11 cellular contexts compared by ENCODE assay signal in genomic region chr7:131039836-131040235, GRCh38.
DNase-seq lines count a peak whose midpoint lies in the region; ATAC-seq, FAIRE-seq and TF ChIP-seq lines count a peak whose summit lies in the region.
"Had no signal": no experiment of that assay in that cellular context is flagged by ENCODE, and none has a peak within 500 bp of the region (broad histone marks: within the 10 kb centered on the region; RNA-seq: fewer than 3 reads in every experiment).

No MANE protein-coding gene starts in this region.

- POLR2A ChIA-PET in T-cell (lab: Charles Lee) = interaction anchor here (0.6 to 1.9 kb wide), 11 partner anchors 10 to 383 kb away, joined by 3 to 10 read pairs (median 4); no protein-coding TSS in a partner anchor
- POLR2A ChIA-PET in activated CD4-positive, alpha-beta T cell treated with anti-CD3 and anti-CD28 coated beads, Interleukin-2, amount 10 ng/mL, durations not matched to agents 7 days and 5 days (lab: Charles Lee) = interaction anchor here (0.6 kb wide), 1 partner anchor 93 kb away, joined by 5 read pairs; no protein-coding TSS in a partner anchor

- H4K20me1 ChIP-seq in smooth muscle cell (ENCODE audit: low read depth) = no peaks in the 10 kb centered on the region

- H3K27me3 Mint-ChIP-seq in T-cell = no peaks in the 10 kb centered on the region
- no peaks in the 10 kb centered on the region for H3K27me3 Mint-ChIP-seq in activated CD4-positive, alpha-beta T cell treated with anti-CD3 and anti-CD28 coated beads, Interleukin-2, amount 10 ng/mL, durations not matched to agents 7 days and 5 days

- peaks cover 24% of the 10 kb centered on the region for H3K4me1 ChIP-seq in smooth muscle cell (ENCODE audit: low read depth)

- no peaks in the 10 kb centered on the region for H3F3A ChIP-seq in smooth muscle cell (ENCODE audit: low read depth)

- H2AFZ ChIP-seq in smooth muscle cell (ENCODE audit: low read depth) = no peak overlapping the region

- no peak for DNase-seq in GM19239 (ENCODE audit: insufficient read length, low spot score)
- DNase-seq in T-cell = no peak
- peak; percentile 36 for DNase-seq in globus pallidus (ENCODE audit: low spot score)
- no peak for DNase-seq in smooth muscle cell (lab: John Stamatoyannopoulos, UW; ENCODE audit: unreplicated experiment)
- DNase-seq in central memory CD4-positive, alpha-beta T cell = no peak
- no peak for DNase-seq in activated CD4-positive, alpha-beta T cell treated with anti-CD3 and anti-CD28 coated beads, Interleukin-2, amount 10 ng/mL, durations not matched to agents 7 days and 5 days
- no peak for DNase-seq in ACHN
- DNase-seq: activated naive CD4-positive, alpha-beta T cell; effector CD8-positive, alpha-beta T cell had no signal

- peak overlapping the region; percentile 14 to 36 (median 18) for H3K4me3 Mint-ChIP-seq in T-cell
- H3K4me3 Mint-ChIP-seq in activated CD4-positive, alpha-beta T cell treated with anti-CD3 and anti-CD28 coated beads, Interleukin-2, amount 10 ng/mL, durations not matched to agents 7 days and 5 days = no peak overlapping the region

- peak overlapping the region in 1 of 2 donors; percentile 52 for H3K27ac Mint-ChIP-seq in T-cell
- no peak overlapping the region for H3K27ac Mint-ChIP-seq in activated CD4-positive, alpha-beta T cell treated with anti-CD3 and anti-CD28 coated beads, Interleukin-2, amount 10 ng/mL, durations not matched to agents 7 days and 5 days

- CTCF ChIA-PET in T-cell (lab: Charles Lee) = interaction anchor here (0.6 to 5.0 kb wide), 36 partner anchors 9 to 165 kb away, joined by 3 to 78 read pairs (median 4); no protein-coding TSS in a partner anchor
- CTCF ChIA-PET in activated CD4-positive, alpha-beta T cell treated with anti-CD3 and anti-CD28 coated beads, Interleukin-2, amount 10 ng/mL, durations not matched to agents 7 days and 5 days (lab: Charles Lee) = interaction anchor here (0.7 to 1.9 kb wide), 28 partner anchors 10 to 474 kb away, joined by 3 to 13 read pairs (median 5); no protein-coding TSS in a partner anchor

- H3K27me3 ChIP-seq in smooth muscle cell (ENCODE audit: low read depth) = no peaks in the 10 kb centered on the region

- TF ChIP-seq CTCF in smooth muscle cell (IDR thresholded peaks at IDR 0.05; ENCODE audit: borderline replicate concordance, insufficient read depth, poor library complexity, severe bottlenecking) = no peak

- no peak overlapping the region for H3K4me3 ChIP-seq in smooth muscle cell

- H3K4me1 Mint-ChIP-seq in T-cell = peaks cover 77% of the 10 kb centered on the region in 3 donors
- peaks cover 35% of the 10 kb centered on the region for H3K4me1 Mint-ChIP-seq in activated CD4-positive, alpha-beta T cell treated with anti-CD3 and anti-CD28 coated beads, Interleukin-2, amount 10 ng/mL, durations not matched to agents 7 days and 5 days

- no peak for ATAC-seq in T-cell (replicated peaks in 1 of 4)
- no peak for ATAC-seq in HG02870 (IDR thresholded peaks at IDR 0.05; ENCODE audit: unreplicated experiment)

- peak overlapping the region; percentile 28 for H3K9ac ChIP-seq in smooth muscle cell (ENCODE audit: low read depth)

- no peaks in the 10 kb centered on the region for H3K9me3 ChIP-seq in smooth muscle cell (replicated peaks; ENCODE audit: low read depth)

- peak; percentile 72 for FAIRE-seq in GM19239 (lab: Jason Lieb, UNC)

- peak overlapping the region; percentile 62 for H3K4me2 ChIP-seq in smooth muscle cell

- H3K27ac ChIP-seq in smooth muscle cell (ENCODE audit: low read depth) = peak overlapping the region; percentile 14
- H3K27ac ChIP-seq: WERI-Rb-1 had no signal

- 89% methylated on average over 3 of the region's 3 CpGs for WGBS in smooth muscle cell (ENCODE audit: low lambda C conversion rate)

- in situ Hi-C loops in ACHN (cut with HindIII; ENCODE audit: low pct_ligation_motif_present, low pct_unique_long_range_greater_than_20kb, low sequenced_read_pairs) = no loop called here

- peaks cover 25% of the 10 kb centered on the region for H3K36me3 Mint-ChIP-seq in T-cell
- peaks cover 6% of the 10 kb centered on the region for H3K36me3 Mint-ChIP-seq in activated CD4-positive, alpha-beta T cell treated with anti-CD3 and anti-CD28 coated beads, Interleukin-2, amount 10 ng/mL, durations not matched to agents 7 days and 5 days (ENCODE audit: low read depth)

- peaks cover 14% of the 10 kb centered on the region for H3K79me2 ChIP-seq in smooth muscle cell (ENCODE audit: low read depth)

- no peaks in the 10 kb centered on the region for H3K36me3 ChIP-seq in smooth muscle cell (ENCODE audit: low read depth)
- H3K36me3 ChIP-seq: WERI-Rb-1 had no signal

- no peaks in the 10 kb centered on the region for H3K9me3 Mint-ChIP-seq in T-cell
- H3K9me3 Mint-ChIP-seq in activated CD4-positive, alpha-beta T cell treated with anti-CD3 and anti-CD28 coated beads, Interleukin-2, amount 10 ng/mL, durations not matched to agents 7 days and 5 days = no peaks in the 10 kb centered on the region
